8 cellular contexts compared by ENCODE assay signal in genomic region chr6:123803456-123803861, GRCh38. TPM values are rescaled to one million over a fixed set of nuclear protein-coding genes. Genes with fewer than 3 reads are reported as not detected.
A peak's percentile ranks its signal among the peaks of the same experiment; 100 is the strongest.
DNase-seq lines count a peak whose midpoint lies in the region; ATAC-seq and TF ChIP-seq lines count a peak whose summit lies in the region.

No MANE protein-coding gene starts in this region.

- H3K9ac ChIP-seq in mammary epithelial cell (ENCODE audit: insufficient read depth, low read length) (no peak overlapping the region), mesenchymal stem cell (ENCODE audit: low read length) (no peak overlapping the region)

- H2BK120ac ChIP-seq in mesenchymal stem cell (ENCODE audit: low read depth, low read length) = no peak overlapping the region

- H4K20me1 ChIP-seq in mammary epithelial cell (ENCODE audit: insufficient read depth, low read length) = no peaks in the 10 kb centered on the region

- H3K4me1 ChIP-seq in mammary epithelial cell (ENCODE audit: insufficient read depth, low read length) (peaks cover 12% of the 10 kb centered on the region), mesenchymal stem cell (ENCODE audit: control insufficient read depth, insufficient read depth, low read depth, low read length) (peaks cover 8% of the 10 kb centered on the region)

- H4K91ac ChIP-seq in mesenchymal stem cell (ENCODE audit: low read length) = no peak overlapping the region

- DNase-seq in activated T-cell treated with anti-CD3 and anti-CD28 coated beads, Interleukin-2, amount 50 U/mL, for 4 hours = no peak
- DNase-seq in activated T-cell treated with anti-CD3 and anti-CD28 coated beads for 4 hours = no peak
- no peak for DNase-seq in mammary epithelial cell
- DNase-seq in mesenchymal stem cell = no peak
- no peak for DNase-seq in NCI-H2196 treated with DMSO at 0.1 percent for 48 hours (lab: John Stamatoyannopoulos, UW; ENCODE audit: unreplicated experiment)
- DNase-seq in OCI-M1 (lab: John Stamatoyannopoulos, UW) = no peak
- no peak for DNase-seq in NCI-H524 treated with DMSO at 0.1 percent for 48 hours (lab: John Stamatoyannopoulos, UW)

- no peak overlapping the region for H2BK15ac ChIP-seq in mesenchymal stem cell (ENCODE audit: low read depth, poor library complexity, severe bottlenecking)

- H3K18ac ChIP-seq in mesenchymal stem cell (ENCODE audit: low read depth in 1 of 2, low read length in 2 of 2) = no peak overlapping the region

- H3K9me3 ChIP-seq in mammary epithelial cell (replicated peaks; ENCODE audit: insufficient read depth, low read length) (no peaks in the 10 kb centered on the region), mesenchymal stem cell (ENCODE audit: control insufficient read depth, low read length) (no peaks in the 10 kb centered on the region)

- no peaks in the 10 kb centered on the region for H3K79me1 ChIP-seq in mesenchymal stem cell (replicated peaks; ENCODE audit: low read length, poor library complexity, severe bottlenecking)

- no peak overlapping the region for H3K14ac ChIP-seq in mesenchymal stem cell (ENCODE audit: low read length in 2 of 2)

- H3K4me1 Mint-ChIP-seq in activated T-cell treated with anti-CD3 and anti-CD28 coated beads, Interleukin-2, amount 50 U/mL, for 4 hours (ENCODE audit: low read depth) = peaks cover 10% of the 10 kb centered on the region

- H3K36me3 ChIP-seq in mammary epithelial cell (ENCODE audit: insufficient read depth, low read length) (no peaks in the 10 kb centered on the region), mesenchymal stem cell (ENCODE audit: control insufficient read depth in 1 of 2, insufficient read depth in 2 of 2, low read depth in 1 of 2, low read length in 2 of 2) (no peaks in the 10 kb centered on the region)

- H3K4me3 Mint-ChIP-seq in activated T-cell treated with anti-CD3 and anti-CD28 coated beads, Interleukin-2, amount 50 U/mL, for 4 hours = peak overlapping the region; percentile 61

- H2BK5ac ChIP-seq in mesenchymal stem cell (ENCODE audit: low read depth, low read length, poor library complexity, severe bottlenecking) = no peak overlapping the region

- H3K27me3 Mint-ChIP-seq in activated T-cell treated with anti-CD3 and anti-CD28 coated beads, Interleukin-2, amount 50 U/mL, for 4 hours (ENCODE audit: low read depth) = peaks cover 41% of the 10 kb centered on the region

- H3K9me3 Mint-ChIP-seq in activated T-cell treated with anti-CD3 and anti-CD28 coated beads, Interleukin-2, amount 50 U/mL, for 4 hours = no peaks in the 10 kb centered on the region

- no peak overlapping the region for H2AK5ac ChIP-seq in mesenchymal stem cell (ENCODE audit: low read length, severe bottlenecking)

- no peak overlapping the region for H3K23ac ChIP-seq in mesenchymal stem cell (ENCODE audit: low read length in 2 of 2)

- ATAC-seq in activated T-cell treated with anti-CD3 and anti-CD28 coated beads, Interleukin-2, amount 50 U/mL, for 4 hours = peak; percentile 9 to 49
- ATAC-seq in HG03135 (IDR thresholded peaks at IDR 0.05; ENCODE audit: unreplicated experiment) = peak; percentile 35

- TF ChIP-seq CTCF in mammary epithelial cell (conservative IDR thresholded peaks at IDR 0.05 in 1 of 2, IDR thresholded peaks at IDR 0.05 in 1 of 2; ENCODE audit: extremely low read depth in 1 of 2, insufficient read depth in 1 of 2, low read depth in 1 of 2, low read length in 2 of 2) = no peak

- H3K4me3 ChIP-seq in mammary epithelial cell (replicated peaks in 1 of 3; ENCODE audit: insufficient read depth in 1 of 3, low read depth in 2 of 3, low read length in 3 of 3) = peak overlapping the region; percentile 46 to 51 (median 49)
- H3K4me3 ChIP-seq in mesenchymal stem cell (ENCODE audit: insufficient read depth in 1 of 2, low read depth in 1 of 2, low read length in 2 of 2) = peak overlapping the region; percentile 70 to 77

- BruUV-seq in mammary epithelial cell (replicated peaks; lab: Mats Ljungman, UMichigan) = no TSS peak

- H4K8ac ChIP-seq in mesenchymal stem cell (ENCODE audit: low read length) = no peak overlapping the region

- CTCF ChIA-PET in mammary epithelial cell (lab: Charles Lee; ENCODE audit: low non-redundant PET) = interaction anchor here (1.1 kb wide), 1 partner anchor 122 kb away, joined by 3 read pairs; no protein-coding TSS in a partner anchor

- H3K27ac ChIP-seq in mammary epithelial cell (ENCODE audit: insufficient read depth, low read depth, low read length) (no peak overlapping the region), mesenchymal stem cell (ENCODE audit: low read length, poor library complexity, severe bottlenecking) (no peak overlapping the region)

- no peaks in the 10 kb centered on the region for H3K36me3 Mint-ChIP-seq in activated T-cell treated with anti-CD3 and anti-CD28 coated beads, Interleukin-2, amount 50 U/mL, for 4 hours (ENCODE audit: insufficient read depth)

- H3K27me3 ChIP-seq in mammary epithelial cell (ENCODE audit: insufficient read depth, low read length) (peaks cover 24% of the 10 kb centered on the region), mesenchymal stem cell (ENCODE audit: control insufficient read depth in 1 of 2, insufficient read depth in 1 of 2, low read length in 2 of 2) (peaks cover 11 to 53% of the 10 kb centered on the region in 2 experiments)

- WGBS in mammary epithelial cell (ENCODE audit: low coverage, missing lambda C conversion rate) = 0% methylated on average over 1 of the region's 62 CpGs
- WGBS in mesenchymal stem cell = under 1% methylated on average over 19 of the region's 62 CpGs

- in situ Hi-C loops in mammary epithelial cell (cut with MboI; ENCODE audit: low sequenced_read_pairs in 2 of 2) = loop anchor here in 1 of 2 donors (5.0 to 10.0 kb wide), 2 partner anchors 164 to 991 kb away; no protein-coding TSS in a partner anchor

- no peak overlapping the region for H3K4ac ChIP-seq in mesenchymal stem cell (ENCODE audit: low read depth in 1 of 2, low read length in 2 of 2)

- H3K79me2 ChIP-seq in mammary epithelial cell (ENCODE audit: insufficient read depth, low read length) = no peaks in the 10 kb centered on the region

- intact Hi-C loops in mammary epithelial cell (cut with micrococcal nuclease) = loop anchor here (2.0 to 10.0 kb wide), 2 partner anchors 25 to 81 kb away; no protein-coding TSS in a partner anchor

- dilution Hi-C loops in mammary epithelial cell (cut with HindIII; ENCODE audit: low sequenced_read_pairs) = no loop called here

- H2BK12ac ChIP-seq in mesenchymal stem cell (ENCODE audit: low read length in 2 of 2) = no peak overlapping the region

- H2AFZ ChIP-seq in mammary epithelial cell (ENCODE audit: low read depth, low read length) = peak overlapping the region; percentile 82
- peak overlapping the region; percentile 6 for H2AFZ ChIP-seq in mesenchymal stem cell (ENCODE audit: low read depth, low read length)

- H3K4me2 ChIP-seq in mammary epithelial cell (ENCODE audit: insufficient read depth, low read depth, low read length) (peak overlapping the region; percentile 96), mesenchymal stem cell (ENCODE audit: low read length, poor library complexity, severe bottlenecking) (peak overlapping the region; percentile 100)

RNA-seq across cellular contexts. Expression of gene NKAIN2, which starts 0.2 kb away (rescaled TPM):
- total RNA-seq in activated T-cell treated with anti-CD3 and anti-CD28 coated beads, Interleukin-2, amount 50 U/mL, for 4 hours = not detected
- under 1 TPM in 1 of 2 donors, not detected in 1; 0.17 TPM for total RNA-seq in mammary epithelial cell
- polyA plus RNA-seq in mammary epithelial cell = not detected
- polyA minus RNA-seq in mammary epithelial cell = not detected
- polyA plus RNA-seq in mesenchymal stem cell (2013, experiment 1 of 2) = 0.83 TPM
- 0.78 TPM for polyA plus RNA-seq in mesenchymal stem cell (2013, experiment 2 of 2)
